Comparison of ENCODE assay signal across 10 cellular contexts in genomic region chr13:33207616-33207964, GRCh38.
DNase-seq lines count a peak whose midpoint lies in the region; ATAC-seq and TF ChIP-seq lines count a peak whose summit lies in the region.
"Had no signal": no experiment of that assay in that cellular context is flagged by ENCODE, and none has a peak within 500 bp of the region (broad histone marks: within the 10 kb centered on the region; RNA-seq: fewer than 3 reads in every experiment).

No MANE protein-coding gene starts in this region.

- no peak overlapping the region for H3K4me3 ChIP-seq in adipocyte (ENCODE audit: low read length)
- no peak overlapping the region for H3K4me3 ChIP-seq in right cardiac atrium (ENCODE audit: low read length)
- no peak overlapping the region for H3K4me3 ChIP-seq in tibial artery

- H3K36me3 ChIP-seq in adipocyte (ENCODE audit: control insufficient read depth, insufficient read depth, low read length, severe bottlenecking) (no peaks in the 10 kb centered on the region), tibial artery (no peaks in the 10 kb centered on the region)

- H3K27me3 ChIP-seq in adipocyte (replicated peaks; ENCODE audit: control insufficient read depth, insufficient read depth, low read length), result no peaks in the 10 kb centered on the region
- H3K27me3 ChIP-seq in right cardiac atrium (ENCODE audit: control insufficient read depth, insufficient read depth), result no peaks in the 10 kb centered on the region
- no peaks in the 10 kb centered on the region for H3K27me3 ChIP-seq in tibial artery

- H3K9me3 ChIP-seq in adipocyte (ENCODE audit: control insufficient read depth, low read length) (no peaks in the 10 kb centered on the region), right cardiac atrium (ENCODE audit: control insufficient read depth, low read length) (no peaks in the 10 kb centered on the region), tibial artery (no peaks in the 10 kb centered on the region)

- H3K9ac ChIP-seq in adipocyte (ENCODE audit: low read length), result no peak overlapping the region

- WGBS in right cardiac atrium, result 33% methylated on average over 3 of the region's 3 CpGs

- intact Hi-C loops in right cardiac atrium (cut with DNase I), result no loop called here
- intact Hi-C loops in tibial artery (cut with DNase I; ENCODE audit: low total_unique reads), result no loop called here

- DNase-seq in DMS153 (lab: John Stamatoyannopoulos, UW) (peak; percentile 44), DMS153 treated with DMSO at 0.1 percent for 48 hours (lab: John Stamatoyannopoulos, UW; ENCODE audit: unreplicated experiment) (no peak), adipocyte (ENCODE audit: low read depth) (peak; percentile 88), right cardiac atrium (peak; percentile 52 to 65 (median 59)), tibial artery (no peak), NCI-H748 (lab: John Stamatoyannopoulos, UW; ENCODE audit: unreplicated experiment) (no peak)
- DNase-seq: SW 1271 had no signal

- ATAC-seq in right cardiac atrium (peak; percentile 37 to 47), HG03469 (IDR thresholded peaks at IDR 0.05; ENCODE audit: unreplicated experiment) (no peak), GM21737 (IDR thresholded peaks at IDR 0.05; ENCODE audit: unreplicated experiment) (no peak)

- no peak for TF ChIP-seq CTCF in tibial artery (IDR thresholded peaks at IDR 0.05)

- H3K4me1 ChIP-seq in adipocyte (ENCODE audit: control insufficient read depth, insufficient read depth, low read length) (peaks cover 35% of the 10 kb centered on the region), right cardiac atrium (ENCODE audit: control insufficient read depth, insufficient read depth, low read length) (peaks cover 24% of the 10 kb centered on the region), tibial artery (peaks cover 0 to 41% (median 24%) of the 10 kb centered on the region in 4 donors)

- H3K27ac ChIP-seq in right cardiac atrium (ENCODE audit: low read length), result no peak overlapping the region
- H3K27ac ChIP-seq in tibial artery, result peak overlapping the region; percentile 81 to 86
- H3K27ac ChIP-seq: 22Rv1 had no signal

Comparison
In these comparisons a context has a peak if more than half of its experiments do, and no peak if none do; other contexts are left out.
1. DNase-seq: peak in DMS153 (single experiment), adipocyte (single experiment) and right cardiac atrium (3 of 3); none in DMS153 treated with DMSO at 0.1 percent for 48 hours (single experiment), tibial artery (0 of 2) and NCI-H748 (single experiment).
2. ATAC-seq: peak in right cardiac atrium (2 of 2); none in HG03469 (single experiment) and GM21737 (single experiment).